Comparison of ENCODE assay signal across 11 cellular contexts in genomic region chr13:25267715-25268114, GRCh38. TPM values are rescaled to one million over a fixed set of nuclear protein-coding genes. Genes with fewer than 3 reads are reported as not detected.
DNase-seq lines count a peak whose midpoint lies in the region; ATAC-seq and TF ChIP-seq lines count a peak whose summit lies in the region.
"Had no signal": no experiment of that assay in that cellular context is flagged by ENCODE, and none has a peak within 500 bp of the region (broad histone marks: within the 10 kb centered on the region; RNA-seq: fewer than 3 reads in every experiment).

No MANE protein-coding gene starts in this region.

- CTCF ChIA-PET in OCI-LY7 (lab: Charles Lee; ENCODE audit: unreplicated experiment), result no interaction called here

- H3K79me2 ChIP-seq in OCI-LY7 (ENCODE audit: insufficient read depth, low read depth, low read length), result no peaks in the 10 kb centered on the region

- H3K4me3 Mint-ChIP-seq in type B pancreatic cell, result no peak overlapping the region
- H3K4me3 Mint-ChIP-seq: activated naive CD8-positive, alpha-beta T cell; IgD-negative memory B cell had no signal

- H3K27me3 ChIP-seq in left ventricle myocardium inferior (ENCODE audit: low read depth), result no peaks in the 10 kb centered on the region
- no peaks in the 10 kb centered on the region for H3K27me3 ChIP-seq in right atrium auricular region

- H3K27ac Mint-ChIP-seq in type B pancreatic cell, result no peak overlapping the region
- H3K27ac Mint-ChIP-seq: activated naive CD8-positive, alpha-beta T cell; IgD-negative memory B cell had no signal

- H3K9me3 ChIP-seq in left ventricle myocardium inferior (replicated peaks), result no peaks in the 10 kb centered on the region
- H3K9me3 ChIP-seq in right atrium auricular region, result no peaks in the 10 kb centered on the region
- H3K9me3 ChIP-seq in OCI-LY7 (ENCODE audit: low read length), result no peaks in the 10 kb centered on the region

- intact Hi-C loops in left ventricle myocardium inferior (cut with micrococcal nuclease) (no loop called here), OCI-LY7 (cut with micrococcal nuclease; ENCODE audit: unreplicated experiment) (no loop called here)

- peaks cover 65% of the 10 kb centered on the region for H3K36me3 ChIP-seq in left ventricle myocardium inferior
- peaks cover 32% of the 10 kb centered on the region for H3K36me3 ChIP-seq in right atrium auricular region
- H3K36me3 ChIP-seq in OCI-LY7 (ENCODE audit: insufficient read depth, low read length), result peaks cover 77% of the 10 kb centered on the region

- POLR2A ChIA-PET in OCI-LY7 (lab: Charles Lee), result no interaction called here

- no peaks in the 10 kb centered on the region for H3K9me3 Mint-ChIP-seq in type B pancreatic cell
- H3K9me3 Mint-ChIP-seq: IgD-negative memory B cell had no signal

- no peak for ATAC-seq in omental fat pad (ENCODE audit: low FRiP score)

- no peaks in the 10 kb centered on the region for H3K9me2 ChIP-seq in OCI-LY7 (ENCODE audit: insufficient read depth, low read length)

- DNase-seq in left ventricle myocardium inferior, result no peak
- no peak for DNase-seq in right atrium auricular region (ENCODE audit: low spot score)
- peak; percentile 33 for DNase-seq in OCI-LY7 (ENCODE audit: low spot score)
- DNase-seq in epithelial cell of esophagus (ENCODE audit: low read depth), result peak; percentile 17
- no peak for DNase-seq in type B pancreatic cell (ENCODE audit: extremely low spot score, unreplicated experiment)
- no peak for DNase-seq in AG08395 (ENCODE audit: low spot score)
- no peak for DNase-seq in omental fat pad (ENCODE audit: low spot score)
- no peak for DNase-seq in NCI-H526 (lab: John Stamatoyannopoulos, UW)
- DNase-seq: substantia nigra had no signal

- H3K4me3 ChIP-seq in left ventricle myocardium inferior, result no peak overlapping the region
- no peak overlapping the region for H3K4me3 ChIP-seq in right atrium auricular region
- H3K4me3 ChIP-seq in OCI-LY7 (ENCODE audit: low read depth, low read length, poor library complexity, severe bottlenecking), result no peak overlapping the region
- no peak overlapping the region for H3K4me3 ChIP-seq in epithelial cell of esophagus (ENCODE audit: low read length)

- H3K4me1 Mint-ChIP-seq in type B pancreatic cell (ENCODE audit: unreplicated experiment), result no peaks in the 10 kb centered on the region

- H3K4me2 ChIP-seq in OCI-LY7 (ENCODE audit: low read length), result no peak overlapping the region

- no peak overlapping the region for H2AFZ ChIP-seq in OCI-LY7 (ENCODE audit: low read length)

- peaks cover 19% of the 10 kb centered on the region for H3K36me3 Mint-ChIP-seq in type B pancreatic cell

- TF ChIP-seq CTCF in left ventricle myocardium inferior (IDR thresholded peaks at IDR 0.05; ENCODE audit: borderline replicate concordance), result peak; percentile 21
- TF ChIP-seq CTCF in right atrium auricular region (IDR thresholded peaks at IDR 0.05), result no peak
- peak; percentile 61 for TF ChIP-seq CTCF in OCI-LY7 (conservative IDR thresholded peaks at IDR 0.05; ENCODE audit: low read length)
- TF ChIP-seq CTCF in epithelial cell of esophagus (IDR thresholded peaks at IDR 0.05; ENCODE audit: insufficient read depth, low read depth, low read length, missing control alignments), result peak; percentile 22
- peak; percentile 50 for TF ChIP-seq CTCF in type B pancreatic cell (conservative IDR thresholded peaks at IDR 0.05)
- no peak for TF ChIP-seq CTCF in omental fat pad (IDR thresholded peaks at IDR 0.05)

- no peaks in the 10 kb centered on the region for H4K20me1 ChIP-seq in OCI-LY7 (ENCODE audit: insufficient read depth, low read length)

- H3K4me1 ChIP-seq in left ventricle myocardium inferior, result no peaks in the 10 kb centered on the region
- no peaks in the 10 kb centered on the region for H3K4me1 ChIP-seq in right atrium auricular region
- no peaks in the 10 kb centered on the region for H3K4me1 ChIP-seq in OCI-LY7 (ENCODE audit: insufficient read depth, low read length, poor library complexity, severe bottlenecking)

- H3K27ac ChIP-seq in left ventricle myocardium inferior (replicated peaks) (no peak overlapping the region), right atrium auricular region (no peak overlapping the region), OCI-LY7 (ENCODE audit: low read depth, low read length, poor library complexity, severe bottlenecking) (no peak overlapping the region)

- H3K27me3 Mint-ChIP-seq in type B pancreatic cell, result no peaks in the 10 kb centered on the region
- H3K27me3 Mint-ChIP-seq: activated naive CD8-positive, alpha-beta T cell; IgD-negative memory B cell had no signal

- no TSS peak for BruUV-seq in OCI-LY7 (replicated peaks; lab: Mats Ljungman, UMichigan)

RNA-seq across cellular contexts. Expression of gene MTMR6, which starts 19.6 kb away (rescaled TPM):
- 17.4 TPM for total RNA-seq in left ventricle myocardium inferior
- total RNA-seq in right atrium auricular region, result 10 to 100 TPM; 14.8 to 21.2 TPM
- 6.2 and 6.4 TPM in 2 replicates for total RNA-seq in OCI-LY7 (2014; rRNA removed; shearing (Covaris generic))
- total RNA-seq in OCI-LY7 (2022), result 17.0 and 17.3 TPM in 2 replicates
- total RNA-seq in type B pancreatic cell (ENCODE audit: low replicate concordance), result 11.4 and 11.8 TPM in 2 replicates
- total RNA-seq in omental fat pad, result 10 to 100 TPM; 15.3 to 20.5 (median 17.8) TPM

RNA-seq across cellular contexts. Expression of gene NUP58, which starts 33.7 kb away (rescaled TPM):
- 22.8 TPM for total RNA-seq in left ventricle myocardium inferior
- total RNA-seq in right atrium auricular region, result 10 to 100 TPM; 24.7 to 27.9 TPM
- total RNA-seq in OCI-LY7 (2014; rRNA removed; shearing (Covaris generic)), result 58.4 and 82.7 TPM in 2 replicates
- total RNA-seq in OCI-LY7 (2022), result 114 and 127 TPM in 2 replicates
- 49.8 and 56.2 TPM in 2 replicates for total RNA-seq in type B pancreatic cell (ENCODE audit: low replicate concordance)
- 10 to 100 TPM; 35.8 to 68.0 (median 52.6) TPM for total RNA-seq in omental fat pad

Comparison
In these comparisons a context has a peak if more than half of its experiments do, and no peak if none do; other contexts are left out.
1. CTCF ChIP-seq: peak in left ventricle myocardium inferior (single experiment), OCI-LY7 (single experiment), epithelial cell of esophagus (single experiment) and type B pancreatic cell (single experiment); none in right atrium auricular region (0 of 2) and omental fat pad (0 of 3).
2. DNase-seq: peak in OCI-LY7 (single experiment) and epithelial cell of esophagus (single experiment); none in left ventricle myocardium inferior (single experiment), right atrium auricular region (single experiment), type B pancreatic cell (single experiment), AG08395 (single experiment), omental fat pad (single experiment) and NCI-H526 (0 of 2).